8 cellular contexts compared by ENCODE assay signal in genomic region chr1:9822897-9823692, GRCh38. TPM values are rescaled to one million over a fixed set of nuclear protein-coding genes. Genes with fewer than 3 reads are reported as not detected.
A peak's percentile ranks its signal among the peaks of the same experiment; 100 is the strongest.
DNase-seq lines count a peak whose midpoint lies in the region; ATAC-seq, FAIRE-seq and TF ChIP-seq lines count a peak whose summit lies in the region.

No MANE protein-coding gene starts in this region.

- TF ChIP-seq POLR2A in H1 (IDR thresholded peaks at IDR 0.05; ENCODE audit: control extremely low read depth in 1 of 2, low read depth in 2 of 2, low read length in 2 of 2): peak in 1 of 2 experiments; percentile 15; a peak in 1 of 3 replicates
- TF ChIP-seq POLR2A in tibial nerve (IDR thresholded peaks at IDR 0.05): no peak

- H4K20me1 ChIP-seq in H1 (replicated peaks in 1 of 2; ENCODE audit: control insufficient read depth in 1 of 2, insufficient read depth in 2 of 2, low read length in 2 of 2): peaks cover 0 to 6% of the 10 kb centered on the region in 2 experiments

- CTCF ChIA-PET in H1 (lab: Charles Lee; ENCODE audit: partially characterized antibody): interaction anchor here (0.9 to 3.7 kb wide), 4 partner anchors 21 to 38 kb away, joined by 3 to 16 read pairs (median 3); no protein-coding TSS in a partner anchor

- no peak overlapping the region for H3K14ac ChIP-seq in H1 (ENCODE audit: insufficient read length)

- H2AK5ac ChIP-seq in H1 (ENCODE audit: low read depth, low read length): no peak overlapping the region

- H3K4ac ChIP-seq in H1 (replicated peaks; ENCODE audit: insufficient read length, low read depth, low read length): no peak overlapping the region

- H3K4me1 ChIP-seq in H1 (replicated peaks in 1 of 4; ENCODE audit: control insufficient read depth in 3 of 4, insufficient read depth in 4 of 4, low read length in 3 of 4) (peaks cover 4 to 18% (median 13%) of the 10 kb centered on the region in 4 experiments), mucosa of stomach (ENCODE audit: control insufficient read depth, insufficient read depth, low read length) (peaks cover 25% of the 10 kb centered on the region), tibial nerve (peaks cover 0 to 48% (median 25%) of the 10 kb centered on the region in 4 donors)

- peaks cover 17% of the 10 kb centered on the region for H3K23me2 ChIP-seq in H1 (ENCODE audit: low read depth, low read length)

- peak overlapping the region; percentile 40 for H4K5ac ChIP-seq in H1 (ENCODE audit: insufficient read length, low read depth, low read length)

- H3K36me3 ChIP-seq in GM06990 (ENCODE audit: control insufficient read depth, insufficient read depth, low read length) (no peaks in the 10 kb centered on the region), H1 (ENCODE audit: control insufficient read depth in 2 of 4, insufficient read depth in 4 of 4, low read length in 3 of 4) (no peaks in the 10 kb centered on the region), mucosa of stomach (ENCODE audit: control insufficient read depth, insufficient read depth, low read length) (no peaks in the 10 kb centered on the region), tibial nerve (no peaks in the 10 kb centered on the region)

- H2BK20ac ChIP-seq in H1 (ENCODE audit: low read length): no peak overlapping the region

- peak overlapping the region; percentile 61 for H4K91ac ChIP-seq in H1 (replicated peaks; ENCODE audit: insufficient read length, low read length)

- H3K4me3 ChIP-seq in GM06990 (replicated peaks; ENCODE audit: low read depth, low read length): peak overlapping the region; percentile 79
- peak overlapping the region; percentile 94 for H3K4me3 ChIP-seq in WI38 (ENCODE audit: low read depth, low read length)
- peak overlapping the region; percentile 58 to 91 (median 78) for H3K4me3 ChIP-seq in H1 (ENCODE audit: extremely low read depth in 1 of 4, insufficient read depth in 2 of 4, low read depth in 3 of 4, low read length in 4 of 4)
- peak overlapping the region; percentile 38 for H3K4me3 ChIP-seq in mucosa of stomach (ENCODE audit: low read length)
- H3K4me3 ChIP-seq in tibial nerve: peak overlapping the region; percentile 81 to 91 (median 89)

- peak overlapping the region; percentile 35; the same call in 1 of the 2 replicates for H2BK5ac ChIP-seq in H1 (ENCODE audit: low read depth, low read length)

- H3K79me1 ChIP-seq in H1 (ENCODE audit: low read depth, low read length): no peaks in the 10 kb centered on the region; the same call in none of the 2 replicates

- peak overlapping the region; percentile 91 to 93 for H3K4me2 ChIP-seq in H1 (ENCODE audit: insufficient read depth in 1 of 2, low read depth in 2 of 2, low read length in 2 of 2)

- DNase-seq in GM06990 (ENCODE audit: extremely low read depth, insufficient read length) (peak; percentile 44), H1 (ENCODE audit: low read depth in 1 of 2, low spot score in 2 of 2) (no peak), tibial nerve (ENCODE audit: low spot score in 2 of 2) (no peak)

- TF ChIP-seq RAD21 in H1 (IDR thresholded peaks at IDR 0.05 in 1 of 2, conservative IDR thresholded peaks at IDR 0.05 in 1 of 2; ENCODE audit: low read depth in 2 of 2, low read length in 2 of 2): no peak

- 0% methylated on average over 65 of the region's 71 CpGs; no CpG with 5 or more reads in 1 of the 2 experiments for whole genome bisulfite sequencing in H1 (ENCODE audit: extremely low coverage in 1 of 2, insufficient coverage in 1 of 2, insufficient read length in 1 of 2, insufficient replicate concordance in 2 of 2, low coverage in 1 of 2, low lambda C conversion rate in 2 of 2, missing lambda C conversion rate in 1 of 2), 2 experiments
- WGBS in tibial nerve, 2 donors: 0 to 1% methylated on average over 37 to 65 of the region's 71 CpGs

- H3K79me2 ChIP-seq in H1 (ENCODE audit: control insufficient read depth in 1 of 2, insufficient read depth in 2 of 2, low read length in 2 of 2): peaks cover 6 to 50% of the 10 kb centered on the region in 2 experiments

- no peaks in the 10 kb centered on the region for H3K9me3 ChIP-seq in H1 (ENCODE audit: insufficient read depth in 2 of 2, low read depth in 1 of 2, low read length in 1 of 2)
- no peaks in the 10 kb centered on the region for H3K9me3 ChIP-seq in mucosa of stomach (ENCODE audit: control insufficient read depth, low read length)
- no peaks in the 10 kb centered on the region for H3K9me3 ChIP-seq in tibial nerve

- POLR2A ChIA-PET in H1 (lab: Charles Lee; ENCODE audit: partially characterized antibody): interaction anchor here (0.8 to 1.0 kb wide), 3 partner anchors 15 to 38 kb away, joined by 3 to 4 read pairs (median 3); no protein-coding TSS in a partner anchor

- TF ChIP-seq EP300 in H1 (IDR thresholded peaks at IDR 0.05; ENCODE audit: borderline replicate concordance in 1 of 2, low read depth in 2 of 2, low read length in 2 of 2) (no peak), tibial nerve (IDR thresholded peaks at IDR 0.05) (no peak)

- FAIRE-seq in H1 (lab: Jason Lieb, UNC): no peak

- peak overlapping the region; percentile 67 to 89 (median 74); a peak in 6 of 7 replicates for H3K9ac ChIP-seq in H1 (replicated peaks in 1 of 4; ENCODE audit: extremely low read depth in 1 of 4, low read depth in 3 of 4, low read length in 3 of 4)
- H3K9ac ChIP-seq in mucosa of stomach (ENCODE audit: low read length): peak overlapping the region; percentile 68

- H3K18ac ChIP-seq in H1 (ENCODE audit: extremely low read depth, low read length): peak overlapping the region; percentile 71

- no peak for TF ChIP-seq CTCF in GM06990 (IDR thresholded peaks at IDR 0.05; ENCODE audit: insufficient read depth, low read length, poor library complexity, severe bottlenecking)
- no peak for TF ChIP-seq CTCF in WI38 (IDR thresholded peaks at IDR 0.05; ENCODE audit: low read depth, low read length)
- no peak for TF ChIP-seq CTCF in H1 (IDR thresholded peaks at IDR 0.05; ENCODE audit: control extremely low read depth in 1 of 3, insufficient read depth in 1 of 3, low read depth in 1 of 3, low read length in 3 of 3)
- TF ChIP-seq CTCF in tibial nerve (IDR thresholded peaks at IDR 0.05): no peak

- H3K27ac ChIP-seq in H1 (ENCODE audit: low read depth, low read length): no peak overlapping the region; the same call in 1 of the 2 replicates
- H3K27ac ChIP-seq in tibial nerve: peak overlapping the region; percentile 83 to 94 (median 90)

- H3K23ac ChIP-seq in H1 (ENCODE audit: insufficient read length): no peak overlapping the region

- peak overlapping the region; percentile 48 for H3K56ac ChIP-seq in H1 (replicated peaks; ENCODE audit: insufficient read length, low read depth, low read length)

- no peak overlapping the region for H2AFZ ChIP-seq in H1 (ENCODE audit: low read length)

- H2BK12ac ChIP-seq in H1 (ENCODE audit: low read depth, low read length): 0 out of 2 replicates have a peak overlapping the region, but pooled peaks have one; percentile 60

- ATAC-seq in HG03196 (IDR thresholded peaks at IDR 0.05; ENCODE audit: unreplicated experiment): peak; percentile 8
- ATAC-seq in HG02798 (IDR thresholded peaks at IDR 0.05; ENCODE audit: poor library complexity, unreplicated experiment): no peak
- no peak for ATAC-seq in GM18873 (IDR thresholded peaks at IDR 0.05; ENCODE audit: low FRiP score, unreplicated experiment)

- H2BK120ac ChIP-seq in H1 (replicated peaks; ENCODE audit: low read depth, low read length): no peak overlapping the region

- peak overlapping the region; percentile 93; the same call in 1 of the 2 replicates for H4K8ac ChIP-seq in H1 (ENCODE audit: extremely low read depth, insufficient read depth, low read length)

- H3K27me3 ChIP-seq in GM06990 (replicated peaks; ENCODE audit: control insufficient read depth, insufficient read depth, low read length) (no peaks in the 10 kb centered on the region), H1 (replicated peaks in 1 of 4; ENCODE audit: control insufficient read depth in 3 of 4, extremely low read depth in 1 of 4, insufficient read depth in 3 of 4, low read length in 3 of 4) (peaks cover 0 to 15% (median 14%) of the 10 kb centered on the region in 4 experiments; a peak in 6 of 7 replicates), mucosa of stomach (ENCODE audit: control insufficient read depth, insufficient read depth, low read length) (no peaks in the 10 kb centered on the region), tibial nerve (no peaks in the 10 kb centered on the region)

- H2BK15ac ChIP-seq in H1 (ENCODE audit: low read length): no peak overlapping the region

TF ChIP-seq in H1, 55 proteins besides CTCF, POLR2A, EP300 and RAD21 (continues in another document):
- no peak for TF ChIP-seq MAX (IDR thresholded peaks at IDR 0.05)
- peak; percentile 54; the same call in 1 of the 2 replicates for TF ChIP-seq RBBP5 (IDR thresholded peaks at IDR 0.05; ENCODE audit: borderline replicate concordance, low read depth, low read length)
- no peak for TF ChIP-seq TAF7 (optimal IDR thresholded peaks at IDR 0.05; ENCODE audit: borderline replicate concordance, low read depth, low read length)
- TF ChIP-seq EGR1 (IDR thresholded peaks at IDR 0.05; ENCODE audit: borderline replicate concordance, low read depth, low read length): no peak
- TF ChIP-seq CBX5 (IDR thresholded peaks at IDR 0.05; ENCODE audit: low read depth, low read length): no peak
- no peak for TF ChIP-seq CTBP2 (IDR thresholded peaks at IDR 0.05; ENCODE audit: borderline replicate concordance, insufficient read depth, insufficient read length, low read length)
- no peak for TF ChIP-seq BACH1 (IDR thresholded peaks at IDR 0.05; ENCODE audit: low read length)
- TF ChIP-seq PHF8 (conservative IDR thresholded peaks at IDR 0.05; ENCODE audit: low read depth, low read length): peak; percentile 42; the same call in 1 of the 2 replicates
- no peak for TF ChIP-seq SRF (IDR thresholded peaks at IDR 0.05; ENCODE audit: low read depth, low read length)
- TF ChIP-seq CHD2 (IDR thresholded peaks at IDR 0.05; ENCODE audit: low read length): no peak
- no peak for TF ChIP-seq CREB1 (IDR thresholded peaks at IDR 0.05)
- TF ChIP-seq JUN (IDR thresholded peaks at IDR 0.05; ENCODE audit: low read depth, low read length): no peak

RNA-seq across cellular contexts. Expression of gene CLSTN1, which starts 0.7 kb away (rescaled TPM):
- 97.4 and 99.0 TPM in 2 replicates for total RNA-seq in H1 (2021; fragmentation: NEBNext Ultra II Directional; extraction: Animal tissue kit (Norgen Biotek cat#: 25700))
- 34.2 and 55.4 TPM in 2 replicates for polyA plus RNA-seq in H1 (2011; rRNA removed)
- 38.7 TPM for polyA plus RNA-seq in H1 (2011; cell fraction: cytosol; rRNA removed)
- 87.5 TPM for polyA plus RNA-seq in H1 (2011; cell fraction: nucleus; rRNA removed)
- 78.7 to 109 TPM (median 97.3 TPM) in 4 replicates for polyA plus RNA-seq in H1 (2012, experiment 1 of 2)
- 84.4 TPM for polyA plus RNA-seq in H1 (2012, experiment 2 of 2)
- polyA plus RNA-seq in H1 (2013, experiment 1 of 2): 126 TPM
- polyA plus RNA-seq in H1 (2013, experiment 2 of 2): 110 TPM
- polyA minus RNA-seq in H1 (2011; rRNA and poly(A)+ RNA removed): 42.8 and 45.5 TPM in 2 replicates
- 54.3 TPM for polyA minus RNA-seq in H1 (2011; cell fraction: cytosol; rRNA and poly(A)+ RNA removed)
- 31.1 TPM for polyA minus RNA-seq in H1 (2011; cell fraction: nucleus; rRNA and poly(A)+ RNA removed)
- total RNA-seq in tibial nerve: 10 to 100 TPM; 60.9 to 90.6 (median 72.5) TPM

Comparison
In these comparisons a context has a peak if more than half of its experiments do, and no peak if none do; other contexts are left out.
1. H3K4me3 ChIP-seq: peak in every context shown above with its lines; median percentile 94 in WI38; 89 in tibial nerve; 79 in GM06990; 78 in H1; 38 in mucosa of stomach.